In the genomic region with DNA sequence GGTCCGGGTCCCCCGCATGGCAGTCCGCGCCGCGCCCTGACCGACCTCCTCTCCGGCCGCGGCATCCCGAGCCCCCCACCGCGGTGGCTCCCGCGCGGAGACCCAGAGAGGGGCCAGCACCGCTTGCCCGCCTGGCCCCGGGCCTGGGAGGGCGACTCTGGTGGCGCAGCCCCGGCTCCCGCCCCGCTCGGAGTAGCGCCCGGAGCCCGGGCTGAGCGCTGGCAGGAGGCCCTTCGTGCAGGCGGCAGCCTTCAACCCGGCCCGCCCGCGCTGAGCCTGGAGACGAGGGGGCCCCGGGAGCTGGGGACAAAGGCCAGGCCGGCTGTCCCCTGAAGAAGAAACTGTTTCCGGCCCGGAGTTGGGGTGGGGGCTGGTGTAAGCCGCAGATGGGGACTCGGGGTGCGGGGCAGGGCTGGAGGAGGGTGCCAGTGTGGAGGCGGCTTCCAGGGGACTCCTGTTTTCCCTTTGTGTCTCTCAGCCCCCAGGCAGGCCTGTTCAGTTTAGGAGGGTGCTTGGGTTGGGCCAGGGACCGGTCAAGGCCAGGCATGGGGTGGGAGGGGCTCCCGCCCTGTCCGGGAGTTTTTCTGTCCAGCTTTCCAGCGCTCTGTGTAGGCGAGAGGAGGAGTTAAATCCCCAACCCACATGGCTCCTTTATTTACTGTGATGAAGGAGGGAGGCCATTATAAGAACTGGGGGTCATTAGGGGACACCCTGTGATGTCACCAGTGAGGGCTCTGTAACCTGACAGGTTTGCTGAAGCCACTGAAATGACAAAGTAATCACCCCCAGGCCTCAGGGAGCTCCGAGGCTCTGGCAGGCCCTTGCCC, we compare ENCODE assay signal across 2 cellular contexts.
TF ChIP-seq lines count a peak whose summit lies in the region.

No MANE protein-coding gene starts in this region.

TF ChIP-seq in A549, 52 proteins besides CTCF, POLR2A, EP300 and RAD21 (continued from another document):
- TF ChIP-seq, protein P1, sequence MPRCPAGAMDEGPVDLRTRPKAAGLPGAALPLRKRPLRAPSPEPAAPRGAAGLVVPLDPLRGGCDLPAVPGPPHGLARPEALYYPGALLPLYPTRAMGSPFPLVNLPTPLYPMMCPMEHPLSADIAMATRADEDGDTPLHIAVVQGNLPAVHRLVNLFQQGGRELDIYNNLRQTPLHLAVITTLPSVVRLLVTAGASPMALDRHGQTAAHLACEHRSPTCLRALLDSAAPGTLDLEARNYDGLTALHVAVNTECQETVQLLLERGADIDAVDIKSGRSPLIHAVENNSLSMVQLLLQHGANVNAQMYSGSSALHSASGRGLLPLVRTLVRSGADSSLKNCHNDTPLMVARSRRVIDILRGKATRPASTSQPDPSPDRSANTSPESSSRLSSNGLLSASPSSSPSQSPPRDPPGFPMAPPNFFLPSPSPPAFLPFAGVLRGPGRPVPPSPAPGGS (IDR thresholded peaks at IDR 0.05) = 0 out of 3 replicates have a peak, but pooled peaks have one; percentile 21
- TF ChIP-seq GATA3 (IDR thresholded peaks at IDR 0.05; ENCODE audit: borderline replicate concordance) = no peak
- no peak for TF ChIP-seq CHD2 (IDR thresholded peaks at IDR 0.05; ENCODE audit: low read length, partially characterized antibody)
- TF ChIP-seq SREBF2 (IDR thresholded peaks at IDR 0.05) = no peak
- no peak for TF ChIP-seq USF2 (IDR thresholded peaks at IDR 0.05)

TF ChIP-seq in liver, 16 proteins besides CTCF, POLR2A, EP300 and RAD21 (continued from another document):
- TF ChIP-seq REST (IDR thresholded peaks at IDR 0.05) = peak; percentile 73
- no peak for TF ChIP-seq JUND (IDR thresholded peaks at IDR 0.05)
- TF ChIP-seq GABPA (IDR thresholded peaks at IDR 0.05 in 1 of 2, conservative IDR thresholded peaks at IDR 0.05 in 1 of 2) = no peak
- no peak for TF ChIP-seq EGR1 (IDR thresholded peaks at IDR 0.05; ENCODE audit: low read depth in 2 of 2)
- no peak for TF ChIP-seq FOXA1 (IDR thresholded peaks at IDR 0.05)
- TF ChIP-seq MAX (IDR thresholded peaks at IDR 0.05) = no peak
- no peak for TF ChIP-seq NR2F2 (IDR thresholded peaks at IDR 0.05)
- TF ChIP-seq FOXA2 (IDR thresholded peaks at IDR 0.05) = no peak
- TF ChIP-seq SP1 (IDR thresholded peaks at IDR 0.05) = peak; percentile 40
- TF ChIP-seq YY1 (IDR thresholded peaks at IDR 0.05) = no peak
TF ChIP-seq in liver: peak in this region for 3.
